1 cellular context compared by ENCODE assay signal in genomic region chr6:144095134-144096002, GRCh38.
TF ChIP-seq lines count a peak whose summit lies in the region.

Gene SF3B5, minus strand, starts transcription at chr6:144095573. Its CDS starts 76 bp downstream, at chr6:144095497.

TF ChIP-seq in HepG2, 621 proteins besides CTCF, POLR2A, EP300 and RAD21 (continued from another document and continues in another):
- TF ChIP-seq ZNF512 (CRISPR knock-in tag; IDR thresholded peaks at IDR 0.05), result no peak
- TF ChIP-seq ZBTB14 (CRISPR knock-in tag; IDR thresholded peaks at IDR 0.05), result no peak
- no peak for TF ChIP-seq BATF2 (CRISPR knock-in tag; IDR thresholded peaks at IDR 0.05)
- TF ChIP-seq ZC3H4 (CRISPR knock-in tag; IDR thresholded peaks at IDR 0.05; ENCODE audit: borderline replicate concordance), result no peak
- TF ChIP-seq ZNF770 (CRISPR knock-in tag; IDR thresholded peaks at IDR 0.05), result peak; percentile 60; the same call in 1 of the 2 replicates
- peak; percentile 83 for TF ChIP-seq HMG20B (CRISPR knock-in tag; conservative IDR thresholded peaks at IDR 0.05)
- peak; percentile 78; the same call in 1 of the 2 replicates for TF ChIP-seq ZNF546 (CRISPR knock-in tag; conservative IDR thresholded peaks at IDR 0.05)
- TF ChIP-seq ZNF124 (CRISPR knock-in tag; IDR thresholded peaks at IDR 0.05), result peak; percentile 97; the same call in 1 of the 2 replicates
- peak; percentile 90 for TF ChIP-seq U2AF2 (IDR thresholded peaks at IDR 0.05; ENCODE audit: low read depth, low read length)
- peak; percentile 56; the same call in 1 of the 2 replicates for TF ChIP-seq ZNF12 (CRISPR knock-in tag; IDR thresholded peaks at IDR 0.05)
- TF ChIP-seq ZNF329 (CRISPR knock-in tag; IDR thresholded peaks at IDR 0.05; ENCODE audit: low read depth), result peak; percentile 55; the same call in 1 of the 2 replicates
- TF ChIP-seq SCMH1 (CRISPR knock-in tag; IDR thresholded peaks at IDR 0.05; ENCODE audit: borderline replicate concordance), result no peak
- TF ChIP-seq ZSCAN5A (CRISPR knock-in tag; IDR thresholded peaks at IDR 0.05; ENCODE audit: borderline replicate concordance), result no peak; the same call in 1 of the 2 replicates
- TF ChIP-seq PAX8 (CRISPR knock-in tag; IDR thresholded peaks at IDR 0.05; ENCODE audit: borderline replicate concordance), result 0 out of 2 replicates have a peak, but pooled peaks have one; percentile 83
- TF ChIP-seq ATF3 (CRISPR knock-in tag; IDR thresholded peaks at IDR 0.05), result peak; percentile 42
- 0 out of 2 replicates have a peak, but pooled peaks have one; percentile 77 for TF ChIP-seq TSC22D2 (CRISPR knock-in tag; IDR thresholded peaks at IDR 0.05; ENCODE audit: borderline replicate concordance)
- TF ChIP-seq HNRNPK (IDR thresholded peaks at IDR 0.05; ENCODE audit: low read depth, low read length, poor library complexity, severe bottlenecking), result no peak
- TF ChIP-seq ZNF484 (CRISPR knock-in tag; IDR thresholded peaks at IDR 0.05; ENCODE audit: borderline replicate concordance, low read depth), result no peak
- peak; percentile 81 for TF ChIP-seq ARNTL (CRISPR knock-in tag; IDR thresholded peaks at IDR 0.05)
- no peak for TF ChIP-seq NPAS2 (CRISPR knock-in tag; IDR thresholded peaks at IDR 0.05; ENCODE audit: borderline replicate concordance)
- TF ChIP-seq FOXO4 (CRISPR knock-in tag; conservative IDR thresholded peaks at IDR 0.05), result no peak
- peak; percentile 16; the same call in 1 of the 2 replicates for TF ChIP-seq ZNF354B (CRISPR knock-in tag; IDR thresholded peaks at IDR 0.05)
- 0 out of 2 replicates have a peak, but pooled peaks have one; percentile 75 for TF ChIP-seq ZNF569 (CRISPR knock-in tag; IDR thresholded peaks at IDR 0.05; ENCODE audit: borderline replicate concordance)
- no peak for TF ChIP-seq ZSCAN12 (CRISPR knock-in tag; IDR thresholded peaks at IDR 0.05)
- TF ChIP-seq ZNF746 (CRISPR knock-in tag; IDR thresholded peaks at IDR 0.05), result no peak; the same call in 1 of the 2 replicates
- TF ChIP-seq ZBTB39 (CRISPR knock-in tag; IDR thresholded peaks at IDR 0.05), result peak; percentile 77; the same call in 1 of the 2 replicates
- 0 out of 2 replicates have a peak, but pooled peaks have one; percentile 76 for TF ChIP-seq RNF219 (CRISPR knock-in tag; IDR thresholded peaks at IDR 0.05)
- no peak for TF ChIP-seq ZNF3 (CRISPR knock-in tag; IDR thresholded peaks at IDR 0.05)
- TF ChIP-seq ZNF563 (CRISPR knock-in tag; IDR thresholded peaks at IDR 0.05), result peak; percentile 91
- no peak for TF ChIP-seq LCORL (IDR thresholded peaks at IDR 0.05)
- peak; percentile 72; the same call in 1 of the 2 replicates for TF ChIP-seq LCORL (CRISPR knock-in tag; IDR thresholded peaks at IDR 0.05)
- peak; percentile 98 for TF ChIP-seq ZNF501 (CRISPR knock-in tag; IDR thresholded peaks at IDR 0.05)
- peak; percentile 92 for TF ChIP-seq SP2 (CRISPR knock-in tag; IDR thresholded peaks at IDR 0.05)
- peak; percentile 98 for TF ChIP-seq ZNF574 (CRISPR knock-in tag; IDR thresholded peaks at IDR 0.05)
- peak; percentile 100 for TF ChIP-seq CREM (IDR thresholded peaks at IDR 0.05)
- TF ChIP-seq CREM (CRISPR knock-in tag; IDR thresholded peaks at IDR 0.05), result peak; percentile 95
- no peak for TF ChIP-seq GPBP1L1 (CRISPR knock-in tag; IDR thresholded peaks at IDR 0.05)
- TF ChIP-seq SMARCE1 (IDR thresholded peaks at IDR 0.05; ENCODE audit: borderline replicate concordance), result no peak
- peak; percentile 99 for TF ChIP-seq CREB1 (IDR thresholded peaks at IDR 0.05)
- TF ChIP-seq CREB1 (CRISPR knock-in tag; IDR thresholded peaks at IDR 0.05), result peak; percentile 100
